ENCODE assay signal across 24 cellular contexts in genomic region chr10:120115959-120116358, GRCh38.
"Had no signal": no experiment of that assay in that cellular context is flagged by ENCODE, and none has a peak within 500 bp of the region (broad histone marks: within the 10 kb centered on the region; RNA-seq: fewer than 3 reads in every experiment).

No MANE protein-coding gene starts in this region.

- FAIRE-seq: TTC549 had no signal

- H3K27ac ChIP-seq: adrenal gland, ascending aorta, brain microvascular endothelial cell, heart left ventricle, testis, uterus had no signal

- H3K4me1 ChIP-seq: adrenal gland, ascending aorta, heart left ventricle, testis, uterus had no signal

- H3K36me3 ChIP-seq: adrenal gland, ascending aorta, brain microvascular endothelial cell, esophagus squamous epithelium, heart left ventricle, uterus had no signal

- DNase-seq: activated CD4-positive, alpha-beta T cell treated with anti-CD3 and anti-CD28 coated beads, Interleukin-2, amount 50 U/mL, for 4 hours; activated CD8-positive, alpha-beta memory T cell treated with anti-CD3 and anti-CD28 coated beads, Interleukin-2, amount 50 U/mL, for 48 hours; activated naive CD4-positive, alpha-beta T cell; activated T-cell treated with anti-CD3 and anti-CD28 coated beads, Interleukin-2, amount 50 U/mL, for 4 hours; adrenal gland; brain microvascular endothelial cell; caudate nucleus; dermis blood vessel endothelial cell; effector memory CD4-positive, alpha-beta T cell; esophagus squamous epithelium; heart left ventricle; kidney glomerular epithelial cell; naive B cell; occipital lobe; posterior cingulate gyrus; retina; stimulated activated CD4-positive, alpha-beta T cell treated with anti-CD3 and anti-CD28 coated beads, Interleukin-4, amount 100 ng/mL, for 1 hour; stimulated activated naive CD4-positive, alpha-beta T cell; T-helper 1 cell; testis; trophoblast cell; uterus had no signal

- H3K4me3 ChIP-seq: adrenal gland, ascending aorta, esophagus squamous epithelium, heart left ventricle, testis, uterus had no signal

- ATAC-seq: activated T-cell treated with anti-CD3 and anti-CD28 coated beads, Interleukin-2, amount 50 U/mL, for 4 hours; heart left ventricle had no signal

- H3K9me3 ChIP-seq: adrenal gland, ascending aorta, esophagus squamous epithelium, testis, uterus had no signal
